In genomic region chrX:109184506-109185139, GRCh38 we compare ENCODE assay signal across 1 cellular context.
TF ChIP-seq lines count a peak whose summit lies in the region.

No MANE protein-coding gene starts in this region.

TF ChIP-seq in GM12878, 131 proteins besides CTCF, POLR2A, EP300 and RAD21 (continued from another document and continues in another):
- TF ChIP-seq ZBTB4 (CRISPR knock-in tag; IDR thresholded peaks at IDR 0.05) (no peak), NKRF (conservative IDR thresholded peaks at IDR 0.05) (no peak), DPF2 (IDR thresholded peaks at IDR 0.05) (peak; percentile 74), SIN3A (IDR thresholded peaks at IDR 0.05; ENCODE audit: low read depth, low read length) (no peak), JUNB (IDR thresholded peaks at IDR 0.05) (no peak), ZNF217 (IDR thresholded peaks at IDR 0.05) (no peak), RBBP5 (conservative IDR thresholded peaks at IDR 0.05) (no peak), ZNF687 (IDR thresholded peaks at IDR 0.05) (no peak; the same call in 1 of the 2 replicates), RB1 (IDR thresholded peaks at IDR 0.05; ENCODE audit: borderline replicate concordance) (no peak), GABPA (IDR thresholded peaks at IDR 0.05; ENCODE audit: low read depth) (no peak), ASH2L (IDR thresholded peaks at IDR 0.05; ENCODE audit: borderline replicate concordance, low read depth) (no peak), SRF (IDR thresholded peaks at IDR 0.05; ENCODE audit: low read depth in 2 of 2, low read length in 2 of 2) (no peak), SMAD5 (IDR thresholded peaks at IDR 0.05; ENCODE audit: low read depth) (no peak), NBN (IDR thresholded peaks at IDR 0.05) (no peak), KAT2A (conservative IDR thresholded peaks at IDR 0.05; ENCODE audit: control insufficient read depth, low read depth, low read length) (no peak), TCF12 (IDR thresholded peaks at IDR 0.05; ENCODE audit: low read depth, low read length) (no peak), EED (IDR thresholded peaks at IDR 0.05; ENCODE audit: low read depth) (no peak), CHD4 (IDR thresholded peaks at IDR 0.05) (no peak), ZBTB40 (IDR thresholded peaks at IDR 0.05; ENCODE audit: borderline replicate concordance) (no peak), NR2F1 (conservative IDR thresholded peaks at IDR 0.05) (peak; percentile 81; the same call in 1 of the 2 replicates), NFIC (IDR thresholded peaks at IDR 0.05; ENCODE audit: low read depth, low read length) (no peak), SMARCA5 (IDR thresholded peaks at IDR 0.05) (no peak), MEF2B (IDR thresholded peaks at IDR 0.05; ENCODE audit: partially characterized antibody, poor library complexity, severe bottlenecking) (peak; percentile 90), PKNOX1 (IDR thresholded peaks at IDR 0.05) (peak; percentile 53), CREB1 (IDR thresholded peaks at IDR 0.05; ENCODE audit: low read depth) (no peak), IKZF1 (conservative IDR thresholded peaks at IDR 0.05) (peak; percentile 82), IKZF2 (IDR thresholded peaks at IDR 0.05) (peak; percentile 70 to 78; a peak in 3 of 4 replicates), ESRRA (IDR thresholded peaks at IDR 0.05; ENCODE audit: low read length) (no peak), MYB (IDR thresholded peaks at IDR 0.05; ENCODE audit: borderline replicate concordance, low read depth, low read length) (no peak), PBX3 (IDR thresholded peaks at IDR 0.05; ENCODE audit: insufficient replicate concordance, low read depth, low read length) (no peak), MTA2 (IDR thresholded peaks at IDR 0.05; ENCODE audit: low read depth) (peak; percentile 94), ZNF592 (IDR thresholded peaks at IDR 0.05) (no peak), HDAC6 (IDR thresholded peaks at IDR 0.05; ENCODE audit: unreplicated experiment) (no peak), SP1 (IDR thresholded peaks at IDR 0.05; ENCODE audit: low read depth, low read length) (no peak), ATF7 (IDR thresholded peaks at IDR 0.05; ENCODE audit: low read depth) (peak; percentile 50; the same call in 1 of the 2 replicates), TAF1 (IDR thresholded peaks at IDR 0.05; ENCODE audit: borderline replicate concordance, low read depth, low read length) (no peak), NR2C2 (IDR thresholded peaks at IDR 0.05; ENCODE audit: borderline replicate concordance, control insufficient read depth, insufficient read length, low read depth) (no peak), ZNF207 (IDR thresholded peaks at IDR 0.05; ENCODE audit: borderline replicate concordance) (no peak), RFX5 (IDR thresholded peaks at IDR 0.05; ENCODE audit: low read depth, low read length) (no peak), MYC (IDR thresholded peaks at IDR 0.05; ENCODE audit: insufficient read depth, insufficient read length, insufficient replicate concordance, low read length, severe bottlenecking) (no peak), TCF7 (IDR thresholded peaks at IDR 0.05; ENCODE audit: borderline replicate concordance) (no peak), ZBTB33 (IDR thresholded peaks at IDR 0.05) (no peak)
